8 cellular contexts compared by ENCODE assay signal in the genomic region with DNA sequence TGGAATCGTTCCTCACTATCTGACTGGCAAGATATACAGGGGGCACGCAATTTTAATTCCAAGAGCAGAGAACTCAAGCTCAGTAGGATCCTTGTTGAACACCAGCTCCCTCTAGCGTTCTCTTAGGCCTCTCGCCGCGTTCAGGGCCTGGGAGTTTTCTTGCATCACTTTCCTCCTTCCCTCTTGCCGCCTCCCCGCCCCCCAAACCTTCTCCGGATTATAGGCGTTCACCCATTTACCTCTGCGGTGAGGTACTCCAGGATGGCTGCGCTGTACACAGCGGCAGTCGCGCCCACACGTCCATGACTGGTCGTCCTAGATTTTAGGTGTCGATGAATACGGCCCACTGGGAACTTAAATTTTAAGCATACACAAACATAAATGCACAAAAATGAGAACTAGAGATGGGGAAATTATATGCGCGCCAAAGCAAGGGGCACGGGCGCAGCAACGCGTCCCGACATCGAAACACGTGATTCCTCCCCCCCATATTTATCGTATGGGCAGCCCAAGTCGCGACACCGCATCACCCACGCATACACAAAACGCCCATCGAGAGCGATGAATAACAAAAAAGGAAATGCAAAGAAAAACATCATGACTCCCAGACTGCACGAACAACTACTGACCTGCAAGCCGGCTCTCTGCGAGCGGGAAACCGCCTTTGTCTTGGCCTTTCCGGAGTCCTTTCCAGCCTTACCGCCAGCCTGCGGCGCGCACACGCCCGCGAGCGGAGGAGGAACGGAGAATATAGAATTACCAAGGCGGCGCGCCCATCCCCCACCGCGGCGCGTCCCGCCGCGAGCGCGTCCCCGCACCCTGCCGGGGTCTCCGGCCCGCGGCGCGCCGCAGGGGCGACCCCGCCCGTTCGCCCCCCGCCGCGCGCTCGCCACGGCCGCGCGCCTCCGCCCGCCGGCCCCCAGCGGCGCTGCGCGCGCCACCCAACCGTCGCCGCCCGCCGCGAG. TPM values are rescaled to one million over a fixed set of nuclear protein-coding genes. Genes with fewer than 3 reads are reported as not detected.
DNase-seq lines count a peak whose midpoint lies in the region; ATAC-seq and TF ChIP-seq lines count a peak whose summit lies in the region.

No MANE protein-coding gene starts in this region.

- H4K20me1 ChIP-seq in DND-41 (ENCODE audit: insufficient read depth, low read length) = peaks cover 30% of the 10 kb centered on the region

- no peaks in the 10 kb centered on the region for H3K27me3 ChIP-seq in DND-41 (ENCODE audit: insufficient read depth, low read length, poor library complexity)
- H3K27me3 ChIP-seq in Peyer's patch = no peaks in the 10 kb centered on the region

- peaks cover 64% of the 10 kb centered on the region for H3K79me2 ChIP-seq in DND-41 (ENCODE audit: insufficient read depth, low read length)

- H3K4me1 ChIP-seq in DND-41 (ENCODE audit: insufficient read depth, low read length) = peaks cover 50% of the 10 kb centered on the region
- H3K4me1 ChIP-seq in Peyer's patch = peaks cover 0 to 31% (median 9%) of the 10 kb centered on the region in 4 donors

- no peak overlapping the region for H3K27ac Mint-ChIP-seq in activated T-helper 1 cell treated with anti-CD3 and anti-CD28 coated beads, Interleukin-12 subunit alpha, Interleukin-12 subunit beta, Interleukin-2, Interleukin-4 antibody, amounts not matched to agents 30 ng/mL and 10 ng/mL and 1 ng/mL, durations not matched to agents 14 hours and 24 hours and 36 hours
- no peak overlapping the region for H3K27ac Mint-ChIP-seq in naive thymus-derived CD8-positive, alpha-beta T cell
- no peak overlapping the region for H3K27ac Mint-ChIP-seq in stimulated activated memory B cell treated with anti-CD40 and anti-IgM and Interleukin-4, amounts not matched to agents 10 μg/mL and 1 μg/mL and 100 μg/mL, for 72 hours

- H3K36me3 ChIP-seq in DND-41 (ENCODE audit: insufficient read depth, low read length) (peaks cover 29% of the 10 kb centered on the region), Peyer's patch (no peaks in the 10 kb centered on the region)

- H3K4me3 Mint-ChIP-seq in activated T-helper 1 cell treated with anti-CD3 and anti-CD28 coated beads, Interleukin-12 subunit alpha, Interleukin-12 subunit beta, Interleukin-2, Interleukin-4 antibody, amounts not matched to agents 30 ng/mL and 10 ng/mL and 1 ng/mL, durations not matched to agents 14 hours and 24 hours and 36 hours = no peak overlapping the region
- H3K4me3 Mint-ChIP-seq in naive thymus-derived CD8-positive, alpha-beta T cell = no peak overlapping the region
- H3K4me3 Mint-ChIP-seq in stimulated activated memory B cell treated with anti-CD40 and anti-IgM and Interleukin-4, amounts not matched to agents 10 μg/mL and 1 μg/mL and 100 μg/mL, for 72 hours = no peak overlapping the region

- peak overlapping the region; percentile 91 for H3K4me2 ChIP-seq in DND-41 (ENCODE audit: insufficient read depth, low read length)

- peak overlapping the region; percentile 69 to 73 for H3K4me3 ChIP-seq in DND-41 (ENCODE audit: low read depth in 1 of 2, low read length in 2 of 2)
- H3K4me3 ChIP-seq in Peyer's patch = peak overlapping the region; percentile 74 to 94 (median 83)

- H3K9ac ChIP-seq in DND-41 (ENCODE audit: low read depth, low read length) = peak overlapping the region; percentile 93

- H3K4me1 Mint-ChIP-seq in activated T-helper 1 cell treated with anti-CD3 and anti-CD28 coated beads, Interleukin-12 subunit alpha, Interleukin-12 subunit beta, Interleukin-2, Interleukin-4 antibody, amounts not matched to agents 30 ng/mL and 10 ng/mL and 1 ng/mL, durations not matched to agents 14 hours and 24 hours and 36 hours (ENCODE audit: low read depth) = peaks cover 30% of the 10 kb centered on the region
- H3K4me1 Mint-ChIP-seq in naive thymus-derived CD8-positive, alpha-beta T cell = peaks cover 10 to 39% (median 30%) of the 10 kb centered on the region in 4 donors
- peaks cover 11% of the 10 kb centered on the region for H3K4me1 Mint-ChIP-seq in stimulated activated memory B cell treated with anti-CD40 and anti-IgM and Interleukin-4, amounts not matched to agents 10 μg/mL and 1 μg/mL and 100 μg/mL, for 72 hours

- no peaks in the 10 kb centered on the region for H3K9me3 ChIP-seq in DND-41 (ENCODE audit: insufficient read depth, low read length, severe bottlenecking)
- H3K9me3 ChIP-seq in Peyer's patch = no peaks in the 10 kb centered on the region

- H3K9me3 Mint-ChIP-seq in activated T-helper 1 cell treated with anti-CD3 and anti-CD28 coated beads, Interleukin-12 subunit alpha, Interleukin-12 subunit beta, Interleukin-2, Interleukin-4 antibody, amounts not matched to agents 30 ng/mL and 10 ng/mL and 1 ng/mL, durations not matched to agents 14 hours and 24 hours and 36 hours = no peaks in the 10 kb centered on the region
- no peaks in the 10 kb centered on the region for H3K9me3 Mint-ChIP-seq in naive thymus-derived CD8-positive, alpha-beta T cell
- H3K9me3 Mint-ChIP-seq in stimulated activated memory B cell treated with anti-CD40 and anti-IgM and Interleukin-4, amounts not matched to agents 10 μg/mL and 1 μg/mL and 100 μg/mL, for 72 hours = no peaks in the 10 kb centered on the region

- TF ChIP-seq CTCF in DND-41 (IDR thresholded peaks at IDR 0.05; ENCODE audit: borderline replicate concordance, extremely low read depth, low read length, poor library complexity, severe bottlenecking) = peak; percentile 94
- TF ChIP-seq CTCF in Peyer's patch (IDR thresholded peaks at IDR 0.05) = peak; percentile 68 to 94 (median 86)

- peak overlapping the region; percentile 53; the same call in 1 of the 2 replicates for H2AFZ ChIP-seq in DND-41 (ENCODE audit: low read depth, low read length)

- intact Hi-C loops in activated T-helper 1 cell treated with anti-CD3 and anti-CD28 coated beads, Interleukin-12 subunit alpha, Interleukin-12 subunit beta, Interleukin-2, Interleukin-4 antibody, amounts not matched to agents 30 ng/mL and 10 ng/mL and 1 ng/mL, durations not matched to agents 14 hours and 24 hours and 36 hours (cut with micrococcal nuclease) = loop anchor here (1.0 to 10.0 kb wide), 11 partner anchors 37 to 1685 kb away; partner anchors contain the start of gene RAP1GDS1

- TF ChIP-seq POLR2A in Peyer's patch (IDR thresholded peaks at IDR 0.05) = peak; percentile 8 to 31

- peak; percentile 52 for ATAC-seq in DND-41 (ENCODE audit: insufficient read depth, low read depth)
- peak; percentile 31 for ATAC-seq in GM21825 (IDR thresholded peaks at IDR 0.05; ENCODE audit: unreplicated experiment)
- ATAC-seq in naive thymus-derived CD8-positive, alpha-beta T cell = peak; percentile 28 to 37
- ATAC-seq in stimulated activated memory B cell treated with anti-CD40 and anti-IgM and Interleukin-4, amounts not matched to agents 10 μg/mL and 1 μg/mL and 100 μg/mL, for 72 hours = peak; percentile 49

- DNase-seq in DND-41 = peak; percentile 95
- DNase-seq in Kasumi-1 (lab: John Stamatoyannopoulos, UW) = peak; percentile 96 to 97
- DNase-seq in Peyer's patch = peak; percentile 86 to 96 (median 94)
- peak; percentile 82 for DNase-seq in activated T-helper 1 cell treated with anti-CD3 and anti-CD28 coated beads, Interleukin-12 subunit alpha, Interleukin-12 subunit beta, Interleukin-2, Interleukin-4 antibody, amounts not matched to agents 30 ng/mL and 10 ng/mL and 1 ng/mL, durations not matched to agents 14 hours and 24 hours and 36 hours (ENCODE audit: low spot score)
- peak; percentile 96 for DNase-seq in fibroblast of peridontal ligament (ENCODE audit: extremely low read depth)
- peak; percentile 71 to 93 (median 88) for DNase-seq in naive thymus-derived CD8-positive, alpha-beta T cell

- POLR2A ChIA-PET in naive thymus-derived CD8-positive, alpha-beta T cell (lab: Charles Lee) = interaction anchor here (0.6 to 5.2 kb wide), 19 partner anchors 11 to 1806 kb away, joined by 3 to 86 read pairs (median 4); partner anchors contain the start of genes DAPP1, LAMTOR3, STPG2 and TRMT10A

- peaks cover 26% of the 10 kb centered on the region for H3K36me3 Mint-ChIP-seq in activated T-helper 1 cell treated with anti-CD3 and anti-CD28 coated beads, Interleukin-12 subunit alpha, Interleukin-12 subunit beta, Interleukin-2, Interleukin-4 antibody, amounts not matched to agents 30 ng/mL and 10 ng/mL and 1 ng/mL, durations not matched to agents 14 hours and 24 hours and 36 hours (ENCODE audit: low read depth)
- peaks cover 0 to 10% (median 2%) of the 10 kb centered on the region in 3 donors for H3K36me3 Mint-ChIP-seq in naive thymus-derived CD8-positive, alpha-beta T cell
- H3K36me3 Mint-ChIP-seq in stimulated activated memory B cell treated with anti-CD40 and anti-IgM and Interleukin-4, amounts not matched to agents 10 μg/mL and 1 μg/mL and 100 μg/mL, for 72 hours = no peaks in the 10 kb centered on the region

- H3K27ac ChIP-seq in DND-41 (ENCODE audit: low read length) (peak overlapping the region; percentile 96), Peyer's patch (peak overlapping the region; percentile 82 to 98 (median 94))

- no peaks in the 10 kb centered on the region for H3K27me3 Mint-ChIP-seq in activated T-helper 1 cell treated with anti-CD3 and anti-CD28 coated beads, Interleukin-12 subunit alpha, Interleukin-12 subunit beta, Interleukin-2, Interleukin-4 antibody, amounts not matched to agents 30 ng/mL and 10 ng/mL and 1 ng/mL, durations not matched to agents 14 hours and 24 hours and 36 hours (ENCODE audit: insufficient read depth)
- no peaks in the 10 kb centered on the region for H3K27me3 Mint-ChIP-seq in naive thymus-derived CD8-positive, alpha-beta T cell
- H3K27me3 Mint-ChIP-seq in stimulated activated memory B cell treated with anti-CD40 and anti-IgM and Interleukin-4, amounts not matched to agents 10 μg/mL and 1 μg/mL and 100 μg/mL, for 72 hours = no peaks in the 10 kb centered on the region

RNA-seq across cellular contexts. Expression of gene H2AZ1, which starts 0.8 kb away (rescaled TPM):
- total RNA-seq in Peyer's patch = 100 to 1,000 TPM in 1 of 4 donors, 10 to 100 TPM in 3; 33.7 to 128 (median 81.2) TPM
- total RNA-seq in activated T-helper 1 cell treated with anti-CD3 and anti-CD28 coated beads, Interleukin-12 subunit alpha, Interleukin-12 subunit beta, Interleukin-2, Interleukin-4 antibody, amounts not matched to agents 30 ng/mL and 10 ng/mL and 1 ng/mL, durations not matched to agents 14 hours and 24 hours and 36 hours = 447 and 450 TPM in 2 replicates
- 100 to 1,000 TPM; 163 to 167 TPM for total RNA-seq in naive thymus-derived CD8-positive, alpha-beta T cell
- 100 to 1,000 TPM; 344 to 365 (median 362) TPM for polyA plus RNA-seq in naive thymus-derived CD8-positive, alpha-beta T cell

RNA-seq across cellular contexts. Expression of gene DNAJB14, which starts 2.9 kb away (rescaled TPM):
- 10 to 100 TPM; 19.8 to 36.5 (median 33.0) TPM for total RNA-seq in Peyer's patch
- total RNA-seq in activated T-helper 1 cell treated with anti-CD3 and anti-CD28 coated beads, Interleukin-12 subunit alpha, Interleukin-12 subunit beta, Interleukin-2, Interleukin-4 antibody, amounts not matched to agents 30 ng/mL and 10 ng/mL and 1 ng/mL, durations not matched to agents 14 hours and 24 hours and 36 hours = 52.4 and 61.0 TPM in 2 replicates
- 10 to 100 TPM; 68.1 to 82.5 TPM for total RNA-seq in naive thymus-derived CD8-positive, alpha-beta T cell
- polyA plus RNA-seq in naive thymus-derived CD8-positive, alpha-beta T cell = 10 to 100 TPM; 40.3 to 48.9 (median 46.7) TPM

RNA-seq across cellular contexts. Expression of gene LAMTOR3, which starts 55.1 kb away (rescaled TPM):
- 10 to 100 TPM; 13.2 to 28.6 (median 21.1) TPM for total RNA-seq in Peyer's patch
- total RNA-seq in activated T-helper 1 cell treated with anti-CD3 and anti-CD28 coated beads, Interleukin-12 subunit alpha, Interleukin-12 subunit beta, Interleukin-2, Interleukin-4 antibody, amounts not matched to agents 30 ng/mL and 10 ng/mL and 1 ng/mL, durations not matched to agents 14 hours and 24 hours and 36 hours = 28.6 and 29.7 TPM in 2 replicates
- 10 to 100 TPM; 24.9 to 27.8 TPM for total RNA-seq in naive thymus-derived CD8-positive, alpha-beta T cell
- 10 to 100 TPM; 29.0 to 35.6 (median 29.7) TPM for polyA plus RNA-seq in naive thymus-derived CD8-positive, alpha-beta T cell

Comparison
In these comparisons a context has a peak if more than half of its experiments do, and no peak if none do; other contexts are left out.
1. Peak in every context shown above with its lines: DNase-seq, ATAC-seq, H3K4me3 ChIP-seq and H3K27ac ChIP-seq.